19 cellular contexts compared by ENCODE assay signal in genomic region chr4:171621646-171622045, GRCh38.
DNase-seq lines count a peak whose midpoint lies in the region; ATAC-seq lines count a peak whose summit lies in the region.
"Had no signal": no experiment of that assay in that cellular context is flagged by ENCODE, and none has a peak within 500 bp of the region (broad histone marks: within the 10 kb centered on the region; RNA-seq: fewer than 3 reads in every experiment).

No MANE protein-coding gene starts in this region.

- H3K4me1 Mint-ChIP-seq in immature natural killer cell: peaks cover 2 to 5% of the 10 kb centered on the region in 2 donors
- H3K4me1 Mint-ChIP-seq: activated CD8-positive, alpha-beta memory T cell treated with anti-CD3 and anti-CD28 coated beads, Interleukin-2, amount 10 ng/mL, durations not matched to agents 7 days and 5 days had no signal

- no peak overlapping the region for H3K27ac Mint-ChIP-seq in immature natural killer cell
- H3K27ac Mint-ChIP-seq: activated CD8-positive, alpha-beta memory T cell treated with anti-CD3 and anti-CD28 coated beads, Interleukin-2, amount 10 ng/mL, durations not matched to agents 7 days and 5 days; WTC11 had no signal

- no peaks in the 10 kb centered on the region for H3K27me3 Mint-ChIP-seq in immature natural killer cell (ENCODE audit: low read depth in 3 of 3)
- H3K27me3 Mint-ChIP-seq: activated CD8-positive, alpha-beta memory T cell treated with anti-CD3 and anti-CD28 coated beads, Interleukin-2, amount 10 ng/mL, durations not matched to agents 7 days and 5 days had no signal

- DNase-seq in OCI-M1 (lab: John Stamatoyannopoulos, UW) (peak; percentile 50), immature natural killer cell (no peak), left colon (no peak)
- DNase-seq in activated CD4-positive, alpha-beta T cell treated with anti-CD3 and anti-CD28 coated beads, Interleukin-2, amount 50 U/mL, for 4 hours: no peak
- DNase-seq: activated CD8-positive, alpha-beta memory T cell treated with anti-CD3 and anti-CD28 coated beads, Interleukin-2, amount 10 ng/mL, durations not matched to agents 7 days and 5 days; activated gamma-delta T cell; aorta; cortex of kidney; DMS 273 treated with DMSO at 0.1 percent for 48 hours; midbrain; NCI-H187 treated with DMSO at 0.1 percent for 48 hours; NCI-H510A treated with DMSO at 0.1 percent for 48 hours; small intestine; stimulated activated naive CD4-positive, alpha-beta T cell treated with Interleukin-2 at 50 U/mL for 16 hours had no signal

- H3K36me3 Mint-ChIP-seq in immature natural killer cell: no peaks in the 10 kb centered on the region
- H3K36me3 Mint-ChIP-seq: activated CD8-positive, alpha-beta memory T cell treated with anti-CD3 and anti-CD28 coated beads, Interleukin-2, amount 10 ng/mL, durations not matched to agents 7 days and 5 days; WTC11 had no signal

- H3K9me3 Mint-ChIP-seq in immature natural killer cell: peaks cover 3 to 31% (median 10%) of the 10 kb centered on the region in 6 donors

- intact Hi-C loops in left colon (cut with DNase I, micrococcal nuclease): no loop called here

- peak; percentile 61 for ATAC-seq in GM18498 (IDR thresholded peaks at IDR 0.05; ENCODE audit: unreplicated experiment)
- peak; percentile 53 for ATAC-seq in GM19438 (IDR thresholded peaks at IDR 0.05; ENCODE audit: low read depth, unreplicated experiment)
- ATAC-seq in HG02885 (IDR thresholded peaks at IDR 0.05; ENCODE audit: poor library complexity, unreplicated experiment): peak; percentile 70
- ATAC-seq in GM21619 (IDR thresholded peaks at IDR 0.05; ENCODE audit: unreplicated experiment): no peak
- ATAC-seq in left colon: no peak
- ATAC-seq: activated CD8-positive, alpha-beta memory T cell treated with anti-CD3 and anti-CD28 coated beads, Interleukin-2, amount 10 ng/mL, durations not matched to agents 7 days and 5 days; WTC11 had no signal

- no peak overlapping the region for H3K4me3 Mint-ChIP-seq in immature natural killer cell
- H3K4me3 Mint-ChIP-seq: activated CD8-positive, alpha-beta memory T cell treated with anti-CD3 and anti-CD28 coated beads, Interleukin-2, amount 10 ng/mL, durations not matched to agents 7 days and 5 days; WTC11 had no signal

Comparison
In these comparisons a context has a peak if more than half of its experiments do, and no peak if none do; other contexts are left out.
1. ATAC-seq: peak in GM18498 (single experiment), GM19438 (single experiment) and HG02885 (single experiment); none in GM21619 (single experiment) and left colon (single experiment).